In the genomic region with DNA sequence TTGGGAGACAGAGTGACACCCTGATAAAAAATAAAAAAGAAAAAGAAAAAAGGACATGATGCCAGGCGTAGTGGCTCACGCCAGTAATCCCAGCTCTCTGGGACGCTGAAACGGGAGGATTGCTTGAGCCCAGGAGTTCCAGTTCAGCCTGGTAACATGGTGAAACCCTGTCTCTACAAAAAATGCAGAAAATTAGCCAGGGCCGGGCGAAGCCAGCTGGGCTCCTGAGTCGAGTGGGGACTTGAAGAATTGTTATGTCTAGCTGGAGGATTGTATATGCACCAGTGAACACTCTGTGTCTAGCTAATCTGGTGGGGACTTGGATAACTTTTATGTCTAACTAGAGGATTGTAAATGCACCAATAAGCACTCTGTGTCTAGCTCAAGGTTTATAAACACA, we compare ENCODE assay signal across 15 cellular contexts. TPM values are rescaled to one million over a fixed set of nuclear protein-coding genes. Genes with fewer than 3 reads are reported as not detected.
DNase-seq lines count a peak whose midpoint lies in the region; ATAC-seq and TF ChIP-seq lines count a peak whose summit lies in the region.
"Had no signal": no experiment of that assay in that cellular context is flagged by ENCODE, and none has a peak within 500 bp of the region (broad histone marks: within the 10 kb centered on the region; RNA-seq: fewer than 3 reads in every experiment).

No MANE protein-coding gene starts in this region.

- ATAC-seq in GM19023 (IDR thresholded peaks at IDR 0.05; ENCODE audit: unreplicated experiment) (no peak), HG03460 (IDR thresholded peaks at IDR 0.05; ENCODE audit: unreplicated experiment) (no peak)
- ATAC-seq: CD8-positive, alpha-beta T cell had no signal

- H3K4me3 ChIP-seq in WERI-Rb-1 (ENCODE audit: low read depth, low read length) (no peak overlapping the region), colonic mucosa (no peak overlapping the region)
- H3K4me3 ChIP-seq: BLaER1 treated with 17β-estradiol and CSF1 and Interleukin-3, amounts not matched to agents 10 nM and 100 nM; GM23248; HAP-1 had no signal

- H3K27ac ChIP-seq in WERI-Rb-1 (peak overlapping the region; percentile 67), colonic mucosa (no peak overlapping the region)
- H3K27ac ChIP-seq: BLaER1 treated with 17β-estradiol and CSF1 and Interleukin-3, amounts not matched to agents 10 nM and 100 nM; GM23248 had no signal

- H3K36me3 ChIP-seq in WERI-Rb-1 (no peaks in the 10 kb centered on the region), colonic mucosa (no peaks in the 10 kb centered on the region)
- H3K36me3 ChIP-seq: BLaER1 treated with 17β-estradiol and CSF1 and Interleukin-3, amounts not matched to agents 10 nM and 100 nM; HAP-1 had no signal

- DNase-seq in NCI-H2171 treated with DMSO at 0.1 percent for 48 hours (lab: John Stamatoyannopoulos, UW), result peak; percentile 20
- DNase-seq in NCI-H2171 (lab: John Stamatoyannopoulos, UW), result no peak
- peak; percentile 68 to 88 for DNase-seq in NCI-H524 (lab: John Stamatoyannopoulos, UW)
- DNase-seq in WERI-Rb-1, result peak; percentile 40
- no peak for DNase-seq in colonic mucosa
- DNase-seq: 8988T; Calu3; CD8-positive, alpha-beta T cell; GM23248; IMR-90 had no signal

- no peak overlapping the region for H3K9ac ChIP-seq in colonic mucosa (ENCODE audit: low read depth in 2 of 2, low read length in 2 of 2)
- H3K9ac ChIP-seq: BLaER1 treated with 17β-estradiol and CSF1 and Interleukin-3, amounts not matched to agents 10 nM and 100 nM; GM23248 had no signal

- peaks cover 13% of the 10 kb centered on the region for H3K9me3 ChIP-seq in WERI-Rb-1 (ENCODE audit: severe bottlenecking)
- no peaks in the 10 kb centered on the region for H3K9me3 ChIP-seq in colonic mucosa

- intact Hi-C loops in colonic mucosa (cut with DNase I), result loop anchor here (5.0 kb wide), 1 partner anchor 60 kb away; no protein-coding TSS in a partner anchor

- no peaks in the 10 kb centered on the region for H3K27me3 ChIP-seq in WERI-Rb-1 (ENCODE audit: insufficient read depth, low read depth, severe bottlenecking)
- no peaks in the 10 kb centered on the region for H3K27me3 ChIP-seq in colonic mucosa

- no peaks in the 10 kb centered on the region for H3K4me1 ChIP-seq in colonic mucosa
- H3K4me1 ChIP-seq: HAP-1 had no signal

- TF ChIP-seq CTCF in WERI-Rb-1 (IDR thresholded peaks at IDR 0.05; ENCODE audit: low read depth, low read length) (no peak), colonic mucosa (IDR thresholded peaks at IDR 0.05) (no peak)

RNA-seq across cellular contexts. Expression of a gene that starts 32.3 kb away (rescaled TPM):
- under 1 TPM in 1 of 2 donors, not detected in 1; 0.25 TPM for total RNA-seq in colonic mucosa
- total RNA-seq: A673; Calu3; CD8-positive, alpha-beta T cell; GM23248; IMR-90 had no signal

RNA-seq across cellular contexts. Expression of a gene that starts 35.0 kb away (rescaled TPM):
- total RNA-seq in colonic mucosa, result 100 to 1,000 TPM; 100 to 252 TPM

Comparison
In these comparisons a context has a peak if more than half of its experiments do, and no peak if none do; other contexts are left out.
1. DNase-seq: peak in NCI-H2171 treated with DMSO at 0.1 percent for 48 hours (single experiment), NCI-H524 (2 of 2) and WERI-Rb-1 (single experiment); none in NCI-H2171 (single experiment) and colonic mucosa (single experiment).